ENCODE assay signal across 26 cellular contexts in genomic region chr10:33600381-33600780, GRCh38.
DNase-seq lines count a peak whose midpoint lies in the region; FAIRE-seq and TF ChIP-seq lines count a peak whose summit lies in the region.
"Had no signal": no experiment of that assay in that cellular context is flagged by ENCODE, and none has a peak within 500 bp of the region (broad histone marks: within the 10 kb centered on the region; RNA-seq: fewer than 3 reads in every experiment).

No MANE protein-coding gene starts in this region.

- no peak overlapping the region for H3K27ac Mint-ChIP-seq in astrocyte (ENCODE audit: unreplicated experiment)
- H3K27ac Mint-ChIP-seq: activated CD4-positive, alpha-beta T cell treated with anti-CD3 and anti-CD28 coated beads for 36 hours; activated CD8-positive, alpha-beta T cell treated with anti-CD3 and anti-CD28 coated beads, Interleukin-2, amount 10 ng/mL, durations not matched to agents 7 days and 5 days; activated naive CD8-positive, alpha-beta T cell treated with anti-CD3 and anti-CD28 coated beads, Interleukin-2, amount 10 ng/mL, durations not matched to agents 7 days and 5 days; CD14-positive monocyte; effector memory CD8-positive, alpha-beta T cell; IgD-negative memory B cell; T-helper 1 cell treated with Interleukin-12 subunit alpha and Interleukin-12 subunit beta and Interleukin-4 antibody, amounts not matched to agents 30 μg/mL and 1 μg/mL, for 36 hours had no signal

- H3K36me3 Mint-ChIP-seq in astrocyte (ENCODE audit: low read depth, unreplicated experiment): no peaks in the 10 kb centered on the region
- H3K36me3 Mint-ChIP-seq: activated naive CD8-positive, alpha-beta T cell treated with anti-CD3 and anti-CD28 coated beads, Interleukin-2, amount 10 ng/mL, durations not matched to agents 7 days and 5 days; CD14-positive monocyte had no signal

- peaks cover 6% of the 10 kb centered on the region for H3K9me3 Mint-ChIP-seq in astrocyte (ENCODE audit: unreplicated experiment)

- H3K4me3 ChIP-seq in astrocyte (ENCODE audit: insufficient read depth, low read depth, low read length) (no peak overlapping the region), fibroblast of the aortic adventitia (ENCODE audit: low read depth, low read length) (no peak overlapping the region), SK-N-SH (ENCODE audit: low read depth in 2 of 2, low read length in 1 of 2) (no peak overlapping the region)
- H3K4me3 ChIP-seq: cardiac muscle cell, coronary artery, left ventricle myocardium inferior, sigmoid colon had no signal

- H3K27me3 ChIP-seq in astrocyte (ENCODE audit: insufficient read depth, low read length) (no peaks in the 10 kb centered on the region), SK-N-SH (ENCODE audit: insufficient read depth) (no peaks in the 10 kb centered on the region)
- H3K27me3 ChIP-seq: cardiac muscle cell, sigmoid colon had no signal

- 56% methylated on average over 3 of the region's 3 CpGs for WGBS in SK-N-SH (ENCODE audit: low lambda C conversion rate)

- no peak for TF ChIP-seq EP300 in SK-N-SH (IDR thresholded peaks at IDR 0.05; ENCODE audit: borderline replicate concordance in 1 of 2, low read depth in 1 of 2, low read length in 1 of 2)

- H3K36me3 ChIP-seq in astrocyte (ENCODE audit: insufficient read depth, low read length) (no peaks in the 10 kb centered on the region), SK-N-SH (replicated peaks in 1 of 2; ENCODE audit: control insufficient read depth in 1 of 2, insufficient read depth in 2 of 2, low read length in 1 of 2) (no peaks in the 10 kb centered on the region)
- H3K36me3 ChIP-seq: cardiac muscle cell, left ventricle myocardium inferior, sigmoid colon had no signal

- no peak for FAIRE-seq in astrocyte (lab: Jason Lieb, UNC)
- FAIRE-seq: D721Med, GM12892 had no signal

- H2AFZ ChIP-seq in astrocyte (ENCODE audit: low read depth, low read length) (no peak overlapping the region), SK-N-SH (ENCODE audit: low read depth) (no peak overlapping the region)

- H3K4me3 Mint-ChIP-seq in astrocyte (ENCODE audit: unreplicated experiment): no peak overlapping the region
- H3K4me3 Mint-ChIP-seq: activated CD4-positive, alpha-beta T cell treated with anti-CD3 and anti-CD28 coated beads for 36 hours; activated CD8-positive, alpha-beta T cell treated with anti-CD3 and anti-CD28 coated beads, Interleukin-2, amount 10 ng/mL, durations not matched to agents 7 days and 5 days; activated naive CD8-positive, alpha-beta T cell treated with anti-CD3 and anti-CD28 coated beads, Interleukin-2, amount 10 ng/mL, durations not matched to agents 7 days and 5 days; CD14-positive monocyte; effector memory CD8-positive, alpha-beta T cell; IgD-negative memory B cell; T-helper 1 cell treated with Interleukin-12 subunit alpha and Interleukin-12 subunit beta and Interleukin-4 antibody, amounts not matched to agents 30 μg/mL and 1 μg/mL, for 36 hours had no signal

- peaks cover 5% of the 10 kb centered on the region for H3K27me3 Mint-ChIP-seq in astrocyte (ENCODE audit: low read depth, unreplicated experiment)
- H3K27me3 Mint-ChIP-seq: IgD-negative memory B cell had no signal

- H3K4me1 Mint-ChIP-seq in astrocyte (ENCODE audit: low read depth, unreplicated experiment): no peaks in the 10 kb centered on the region
- H3K4me1 Mint-ChIP-seq: activated CD4-positive, alpha-beta T cell treated with anti-CD3 and anti-CD28 coated beads for 36 hours; activated naive CD8-positive, alpha-beta T cell treated with anti-CD3 and anti-CD28 coated beads, Interleukin-2, amount 10 ng/mL, durations not matched to agents 7 days and 5 days; CD14-positive monocyte; IgD-negative memory B cell had no signal

- CTCF ChIA-PET in SK-N-SH (lab: Yijun Ruan, JAX): interaction anchor here (0.9 kb wide), 1 partner anchor 11 kb away, joined by 4 read pairs; no protein-coding TSS in a partner anchor

- no peak for TF ChIP-seq RAD21 in SK-N-SH (IDR thresholded peaks at IDR 0.05; ENCODE audit: low read length)

- DNase-seq in HT1080 (ENCODE audit: low read depth) (peak; percentile 51), astrocyte (ENCODE audit: low read depth) (peak; percentile 51), fibroblast of the aortic adventitia (ENCODE audit: low read depth) (peak; percentile 69), SK-N-SH (no peak), T-helper 9 cell (no peak), NCI-H524 (lab: John Stamatoyannopoulos, UW) (no peak), NCI-H774 (lab: John Stamatoyannopoulos, UW) (no peak)
- DNase-seq: activated CD4-positive, alpha-beta T cell treated with anti-CD3 and anti-CD28 coated beads for 36 hours; activated CD8-positive, alpha-beta T cell treated with anti-CD3 and anti-CD28 coated beads, Interleukin-2, amount 10 ng/mL, durations not matched to agents 7 days and 5 days; activated effector memory CD4-positive, alpha-beta T cell treated with Interleukin-2 at 50 U/mL for 16 hours; activated naive CD8-positive, alpha-beta T cell treated with anti-CD3 and anti-CD28 coated beads, Interleukin-2, amount 10 ng/mL, durations not matched to agents 7 days and 5 days; activated T-cell treated with anti-CD3 and anti-CD28 coated beads for 4 hours; effector memory CD8-positive, alpha-beta T cell; left ventricle myocardium inferior; NCI-H1092; NCI-H187; sigmoid colon; stimulated activated CD4-positive, alpha-beta T cell treated with anti-CD3 and anti-CD28 coated beads, Interleukin-15, amount 100 ng/mL, for 24 hours; stimulated activated naive CD4-positive, alpha-beta T cell had no signal

- H3K9me3 ChIP-seq in astrocyte (ENCODE audit: insufficient read depth, low read depth, low read length) (no peaks in the 10 kb centered on the region), SK-N-SH (no peaks in the 10 kb centered on the region; the same call in 1 of the 2 replicates)
- H3K9me3 ChIP-seq: sigmoid colon had no signal

- H3K79me2 ChIP-seq in astrocyte (ENCODE audit: insufficient read depth, low read length) (no peaks in the 10 kb centered on the region), SK-N-SH (ENCODE audit: insufficient read depth) (no peaks in the 10 kb centered on the region)

- H3F3A ChIP-seq in SK-N-SH (replicated peaks; ENCODE audit: insufficient read depth): no peaks in the 10 kb centered on the region

- H3K4me1 ChIP-seq in astrocyte (ENCODE audit: insufficient read depth, low read length): no peaks in the 10 kb centered on the region
- H3K4me1 ChIP-seq in SK-N-SH (ENCODE audit: control insufficient read depth in 1 of 2, insufficient read depth in 2 of 2, low read depth in 1 of 2, low read length in 1 of 2): no peaks in the 10 kb centered on the region
- H3K4me1 ChIP-seq: left ventricle myocardium inferior, sigmoid colon had no signal

- H3K4me2 ChIP-seq in astrocyte (ENCODE audit: low read length) (no peak overlapping the region), SK-N-SH (no peak overlapping the region)

- H3K9ac ChIP-seq in astrocyte (ENCODE audit: low read length): no peak overlapping the region
- no peak overlapping the region for H3K9ac ChIP-seq in SK-N-SH

- H3K27ac ChIP-seq in astrocyte (ENCODE audit: low read depth, low read length) (no peak overlapping the region), SK-N-SH (ENCODE audit: low read depth in 2 of 2, low read length in 1 of 2) (no peak overlapping the region)
- H3K27ac ChIP-seq: cardiac muscle cell, coronary artery, left ventricle myocardium inferior, sigmoid colon had no signal

- POLR2A ChIA-PET in SK-N-SH (lab: Yijun Ruan, JAX): no interaction called here

- no peaks in the 10 kb centered on the region for H3K9me2 ChIP-seq in SK-N-SH

- H4K20me1 ChIP-seq in astrocyte (ENCODE audit: insufficient read depth, low read length) (no peaks in the 10 kb centered on the region), SK-N-SH (ENCODE audit: insufficient read depth) (no peaks in the 10 kb centered on the region)

- TF ChIP-seq CTCF in astrocyte (IDR thresholded peaks at IDR 0.05; ENCODE audit: insufficient read depth, low read depth, low read length) (no peak), fibroblast of the aortic adventitia (IDR thresholded peaks at IDR 0.05; ENCODE audit: insufficient read depth, low read length) (no peak), SK-N-SH (IDR thresholded peaks at IDR 0.05) (no peak)

TF ChIP-seq in SK-N-SH, 30 proteins besides CTCF, POLR2A, EP300 and RAD21 (continues in another document):
- TF ChIP-seq MXI1 (IDR thresholded peaks at IDR 0.05; ENCODE audit: low read depth, low read length) (no peak), NRF1 (IDR thresholded peaks at IDR 0.05; ENCODE audit: low read depth, low read length) (no peak), GATA2 (CRISPR knock-in tag; IDR thresholded peaks at IDR 0.05) (no peak), MAX (IDR thresholded peaks at IDR 0.05; ENCODE audit: low read depth) (no peak), TCF12 (IDR thresholded peaks at IDR 0.05) (no peak), NFIC (IDR thresholded peaks at IDR 0.05; ENCODE audit: borderline replicate concordance) (no peak), USF2 (IDR thresholded peaks at IDR 0.05; ENCODE audit: borderline replicate concordance, low read depth, low read length) (no peak), SIN3A (IDR thresholded peaks at IDR 0.05; ENCODE audit: borderline replicate concordance, low read depth, low read length) (no peak), SMC3 (IDR thresholded peaks at IDR 0.05; ENCODE audit: low read depth, low read length) (no peak)

Comparison
In these comparisons a context has a peak if more than half of its experiments do, and no peak if none do; other contexts are left out.
1. DNase-seq: peak in HT1080 (single experiment), astrocyte (single experiment) and fibroblast of the aortic adventitia (single experiment); none in SK-N-SH (single experiment), T-helper 9 cell (single experiment), NCI-H524 (0 of 2) and NCI-H774 (single experiment).